11 cellular contexts compared by ENCODE assay signal in the genomic region with DNA sequence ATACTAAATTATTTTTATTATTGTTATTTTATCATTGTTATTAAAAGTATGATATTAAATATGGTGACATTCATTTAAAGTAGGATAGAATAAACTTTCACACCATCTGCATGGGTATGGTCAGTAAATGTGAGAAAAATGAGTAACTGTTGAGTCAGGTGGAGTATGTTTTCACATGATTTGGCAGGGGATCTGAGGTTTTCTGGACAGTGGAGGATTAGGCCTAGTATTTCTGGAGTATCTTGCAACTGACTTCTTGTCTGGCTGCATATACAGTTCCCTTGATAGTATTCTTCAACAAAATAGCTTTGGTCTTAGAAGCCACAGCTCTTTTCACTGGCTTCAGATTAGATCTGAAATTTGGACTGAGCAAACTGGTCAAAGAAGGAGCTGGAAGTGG. TPM values are rescaled to one million over a fixed set of nuclear protein-coding genes. Genes with fewer than 3 reads are reported as not detected.
DNase-seq lines count a peak whose midpoint lies in the region; ATAC-seq and TF ChIP-seq lines count a peak whose summit lies in the region.
"Had no signal": no experiment of that assay in that cellular context is flagged by ENCODE, and none has a peak within 500 bp of the region (broad histone marks: within the 10 kb centered on the region; RNA-seq: fewer than 3 reads in every experiment).

No MANE protein-coding gene starts in this region.

- TF ChIP-seq CTCF in mammary epithelial cell (conservative IDR thresholded peaks at IDR 0.05 in 1 of 2, IDR thresholded peaks at IDR 0.05 in 1 of 2; ENCODE audit: extremely low read depth in 1 of 2, insufficient read depth in 1 of 2, low read depth in 1 of 2, low read length in 2 of 2), result no peak
- no peak for TF ChIP-seq CTCF in esophagus squamous epithelium (IDR thresholded peaks at IDR 0.05)

- H3K27me3 ChIP-seq in mammary epithelial cell (ENCODE audit: insufficient read depth, low read length), result no peaks in the 10 kb centered on the region
- no peaks in the 10 kb centered on the region for H3K27me3 ChIP-seq in esophagus squamous epithelium
- H3K27me3 ChIP-seq: BLaER1 treated with 17β-estradiol and CSF1 and Interleukin-3, amounts not matched to agents 10 nM and 100 nM had no signal

- no peak for TF ChIP-seq POLR2A in esophagus squamous epithelium (IDR thresholded peaks at IDR 0.05)

- H3K27ac ChIP-seq in mammary epithelial cell (ENCODE audit: insufficient read depth, low read depth, low read length) (no peak overlapping the region), esophagus squamous epithelium (no peak overlapping the region)
- H3K27ac ChIP-seq: BLaER1 treated with 17β-estradiol and CSF1 and Interleukin-3, amounts not matched to agents 10 nM and 100 nM had no signal

- in situ Hi-C loops in mammary epithelial cell (cut with MboI; ENCODE audit: low sequenced_read_pairs in 2 of 2), result no loop called here

- dilution Hi-C loops in mammary epithelial cell (cut with HindIII; ENCODE audit: low sequenced_read_pairs), result no loop called here

- H3K4me2 ChIP-seq in mammary epithelial cell (ENCODE audit: insufficient read depth, low read depth, low read length), result no peak overlapping the region
- H3K4me2 ChIP-seq: BLaER1 treated with 17β-estradiol and CSF1 and Interleukin-3, amounts not matched to agents 10 nM and 100 nM had no signal

- no peak overlapping the region for H2AFZ ChIP-seq in mammary epithelial cell (ENCODE audit: low read depth, low read length)

- ATAC-seq in Right ventricle myocardium inferior, result peak; percentile 27
- no peak for ATAC-seq in HG02763 (IDR thresholded peaks at IDR 0.05; ENCODE audit: unreplicated experiment)
- ATAC-seq in GM21619 (IDR thresholded peaks at IDR 0.05; ENCODE audit: unreplicated experiment), result no peak

- H3K4me1 ChIP-seq in mammary epithelial cell (ENCODE audit: insufficient read depth, low read length) (peaks cover 8% of the 10 kb centered on the region), esophagus squamous epithelium (peaks cover 0 to 21% (median 8%) of the 10 kb centered on the region in 3 donors)

- H3K4me3 ChIP-seq in mammary epithelial cell (replicated peaks in 1 of 3; ENCODE audit: insufficient read depth in 1 of 3, low read depth in 2 of 3, low read length in 3 of 3) (no peak overlapping the region), esophagus squamous epithelium (no peak overlapping the region)
- H3K4me3 ChIP-seq: BLaER1 treated with 17β-estradiol and CSF1 and Interleukin-3, amounts not matched to agents 10 nM and 100 nM had no signal

- H3K9ac ChIP-seq in mammary epithelial cell (ENCODE audit: insufficient read depth, low read length), result no peak overlapping the region
- H3K9ac ChIP-seq: BLaER1 treated with 17β-estradiol and CSF1 and Interleukin-3, amounts not matched to agents 10 nM and 100 nM had no signal

- H3K9me3 ChIP-seq in mammary epithelial cell (replicated peaks; ENCODE audit: insufficient read depth, low read length), result no peaks in the 10 kb centered on the region
- no peaks in the 10 kb centered on the region for H3K9me3 ChIP-seq in esophagus squamous epithelium

- CTCF ChIA-PET in mammary epithelial cell (lab: Charles Lee; ENCODE audit: low non-redundant PET), result interaction anchor here (0.6 kb wide), 1 partner anchor 69 kb away, joined by 7 read pairs; no protein-coding TSS in a partner anchor

- BruUV-seq in mammary epithelial cell (replicated peaks; lab: Mats Ljungman, UMichigan), result no TSS peak

- no peaks in the 10 kb centered on the region for H4K20me1 ChIP-seq in mammary epithelial cell (ENCODE audit: insufficient read depth, low read length)

- intact Hi-C loops in Right ventricle myocardium inferior (cut with DNase I) (no loop called here), cardiac septum (cut with DNase I) (no loop called here), mammary epithelial cell (cut with micrococcal nuclease) (loop anchor here (5.0 kb wide), 1 partner anchor 53 kb away; a partner anchor contains a TSS), head of caudate nucleus (cut with DNase I) (no loop called here), esophagus squamous epithelium (cut with DNase I) (no loop called here)

- H3K36me3 ChIP-seq in mammary epithelial cell (ENCODE audit: insufficient read depth, low read length) (no peaks in the 10 kb centered on the region), esophagus squamous epithelium (no peaks in the 10 kb centered on the region)

- H3K79me2 ChIP-seq in mammary epithelial cell (ENCODE audit: insufficient read depth, low read length), result peaks cover 62% of the 10 kb centered on the region

- no peak for DNase-seq in Right ventricle myocardium inferior (ENCODE audit: missing footprints)
- no peak for DNase-seq in cardiac septum (ENCODE audit: low spot score)
- DNase-seq in mammary epithelial cell, result peak; percentile 66
- DNase-seq in iris pigment epithelial cell (ENCODE audit: low read depth), result peak; percentile 93
- DNase-seq in head of caudate nucleus, result no peak
- no peak for DNase-seq in esophagus squamous epithelium (lab: John Stamatoyannopoulos, UW)
- DNase-seq: NCI-H345 had no signal

RNA-seq across cellular contexts. Expression of a gene that starts 54.5 kb away (rescaled TPM):
- total RNA-seq in Right ventricle myocardium inferior (44.0 TPM), cardiac septum (46.4 TPM), mammary epithelial cell (10 to 100 TPM; 37.8 to 49.4 TPM), esophagus squamous epithelium (10 to 100 TPM; 22.5 to 39.0 (median 28.6) TPM)
- 24.0 TPM for polyA plus RNA-seq in mammary epithelial cell
- 99.3 TPM for polyA minus RNA-seq in mammary epithelial cell

RNA-seq across cellular contexts. Expression of a gene that starts 58.6 kb away (rescaled TPM):
- total RNA-seq in Right ventricle myocardium inferior (1.8 TPM), cardiac septum (0.51 TPM), mammary epithelial cell (not detected), esophagus squamous epithelium (not detected)
- polyA plus RNA-seq in mammary epithelial cell, result not detected
- polyA minus RNA-seq in mammary epithelial cell, result not detected
- total RNA-seq: T-helper 1 cell treated with Interleukin-12 subunit alpha and Interleukin-12 subunit beta and Interleukin-4 antibody, amounts not matched to agents 30 ng/mL and 1 ng/mL, for 36 hours had no signal

Comparison
In these comparisons a context has a peak if more than half of its experiments do, and no peak if none do; other contexts are left out.
1. DNase-seq: peak in mammary epithelial cell (single experiment) and iris pigment epithelial cell (single experiment); none in Right ventricle myocardium inferior (single experiment), cardiac septum (single experiment), head of caudate nucleus (0 of 42) and esophagus squamous epithelium (single experiment).